Comparison of ENCODE assay signal across 1 cellular context in the genomic region with DNA sequence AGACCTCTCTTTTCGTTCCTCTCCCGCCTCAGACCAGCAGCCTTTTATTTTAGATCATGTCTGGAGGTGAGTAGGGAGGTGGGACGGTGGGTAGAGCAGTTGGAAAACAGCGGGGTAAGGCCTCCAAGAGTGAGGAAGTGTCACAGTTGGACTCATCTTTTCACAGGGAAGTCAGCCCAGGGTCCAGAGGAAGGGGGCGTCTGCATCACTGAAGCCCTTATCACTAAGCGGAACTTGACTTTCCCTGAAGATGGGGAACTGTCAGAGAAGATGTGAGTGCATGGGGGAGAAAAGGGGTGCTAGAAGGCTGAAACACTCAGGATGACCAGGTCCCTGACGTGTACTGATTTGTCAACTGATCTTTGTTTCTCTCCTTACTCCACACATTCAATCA.
TF ChIP-seq lines count a peak whose summit lies in the region.

No MANE protein-coding gene starts in this region.

TF ChIP-seq in endothelial cell of umbilical vein, 7 proteins besides CTCF, POLR2A, EP300 and RAD21:
- no peak for TF ChIP-seq GATA2 (IDR thresholded peaks at IDR 0.05; ENCODE audit: insufficient read depth, insufficient read length, low read depth, low read length)
- no peak for TF ChIP-seq MYC (IDR thresholded peaks at IDR 0.05; ENCODE audit: low read depth, low read length)
- no peak for TF ChIP-seq JUN (IDR thresholded peaks at IDR 0.05; ENCODE audit: borderline replicate concordance, insufficient read depth, insufficient read length, low read depth)
- no peak for TF ChIP-seq FOS (IDR thresholded peaks at IDR 0.05; ENCODE audit: borderline replicate concordance, insufficient read depth, low read length)
- no peak for TF ChIP-seq POLR2AphosphoS5 (IDR thresholded peaks at IDR 0.05; ENCODE audit: insufficient read depth, low read depth, low read length)
- TF ChIP-seq EZH2 (IDR thresholded peaks at IDR 0.05; ENCODE audit: borderline replicate concordance, low read depth, low read length, severe bottlenecking): no peak
- no peak for TF ChIP-seq MAX (IDR thresholded peaks at IDR 0.05; ENCODE audit: insufficient read depth, insufficient read length)
TF ChIP-seq in endothelial cell of umbilical vein: peak in this region for 0.
